ENCODE assay signal across 1 cellular context in genomic region chr1:194252189-194252588, GRCh38.
TF ChIP-seq lines count a peak whose summit lies in the region.

No MANE protein-coding gene starts in this region.

TF ChIP-seq in SK-N-SH treated with all-trans-retinoic acid at 6 μM for 48 hours, 23 proteins besides CTCF, POLR2A, EP300 and RAD21 (continued from another document):
- TF ChIP-seq, protein P1, sequence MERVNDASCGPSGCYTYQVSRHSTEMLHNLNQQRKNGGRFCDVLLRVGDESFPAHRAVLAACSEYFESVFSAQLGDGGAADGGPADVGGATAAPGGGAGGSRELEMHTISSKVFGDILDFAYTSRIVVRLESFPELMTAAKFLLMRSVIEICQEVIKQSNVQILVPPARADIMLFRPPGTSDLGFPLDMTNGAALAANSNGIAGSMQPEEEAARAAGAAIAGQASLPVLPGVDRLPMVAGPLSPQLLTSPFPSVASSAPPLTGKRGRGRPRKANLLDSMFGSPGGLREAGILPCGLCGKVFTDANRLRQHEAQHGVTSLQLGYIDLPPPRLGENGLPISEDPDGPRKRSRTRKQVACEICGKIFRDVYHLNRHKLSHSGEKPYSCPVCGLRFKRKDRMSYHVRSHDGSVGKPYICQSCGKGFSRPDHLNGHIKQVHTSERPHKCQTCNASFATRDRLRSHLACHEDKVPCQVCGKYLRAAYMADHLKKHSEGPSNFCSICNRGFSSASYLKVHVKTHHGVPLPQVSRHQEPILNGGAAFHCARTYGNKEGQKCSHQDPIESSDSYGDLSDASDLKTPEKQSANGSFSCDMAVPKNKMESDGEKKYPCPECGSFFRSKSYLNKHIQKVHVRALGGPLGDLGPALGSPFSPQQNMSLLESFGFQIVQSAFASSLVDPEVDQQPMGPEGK (CRISPR knock-in tag; IDR thresholded peaks at IDR 0.05; ENCODE audit: borderline replicate concordance), result no peak
- TF ChIP-seq TCF4 (CRISPR knock-in tag; IDR thresholded peaks at IDR 0.05; ENCODE audit: borderline replicate concordance), result no peak
- TF ChIP-seq TOX (CRISPR knock-in tag; IDR thresholded peaks at IDR 0.05; ENCODE audit: borderline replicate concordance), result no peak
- no peak for TF ChIP-seq GLIS3 (CRISPR knock-in tag; IDR thresholded peaks at IDR 0.05)
- no peak for TF ChIP-seq ZNF70 (CRISPR knock-in tag; IDR thresholded peaks at IDR 0.05)
- TF ChIP-seq CREB5 (CRISPR knock-in tag; IDR thresholded peaks at IDR 0.05; ENCODE audit: low read depth), result no peak
- no peak for TF ChIP-seq ZFP3 (CRISPR knock-in tag; IDR thresholded peaks at IDR 0.05)
- no peak for TF ChIP-seq ZNF565 (CRISPR knock-in tag; conservative IDR thresholded peaks at IDR 0.05; ENCODE audit: low read depth)
- no peak for TF ChIP-seq ZNF8 (CRISPR knock-in tag; IDR thresholded peaks at IDR 0.05)
- no peak for TF ChIP-seq BACH2 (CRISPR knock-in tag; IDR thresholded peaks at IDR 0.05; ENCODE audit: borderline replicate concordance)
- no peak for TF ChIP-seq CSDC2 (CRISPR knock-in tag; IDR thresholded peaks at IDR 0.05)
- TF ChIP-seq SNAI2 (CRISPR knock-in tag; IDR thresholded peaks at IDR 0.05), result no peak
- no peak for TF ChIP-seq OSR1 (CRISPR knock-in tag; IDR thresholded peaks at IDR 0.05)
- TF ChIP-seq ESRRG (CRISPR knock-in tag; IDR thresholded peaks at IDR 0.05), result no peak
- TF ChIP-seq POU6F1 (CRISPR knock-in tag; IDR thresholded peaks at IDR 0.05; ENCODE audit: borderline replicate concordance, low read depth), result no peak
